In genomic region chr21:44083631-44084291, GRCh38 we compare ENCODE assay signal across 9 cellular contexts. TPM values are rescaled to one million over a fixed set of nuclear protein-coding genes. Genes with fewer than 3 reads are reported as not detected.
DNase-seq lines count a peak whose midpoint lies in the region; ATAC-seq and TF ChIP-seq lines count a peak whose summit lies in the region.
"Had no signal": no experiment of that assay in that cellular context is flagged by ENCODE, and none has a peak within 500 bp of the region (broad histone marks: within the 10 kb centered on the region; RNA-seq: fewer than 3 reads in every experiment).

No MANE protein-coding gene starts in this region.

- peak; percentile 81 for ATAC-seq in CD4-positive, alpha-beta T cell (ENCODE audit: poor library complexity)
- ATAC-seq in HG02840 (IDR thresholded peaks at IDR 0.05; ENCODE audit: low FRiP score, unreplicated experiment) = no peak
- no peak for ATAC-seq in GM21423 (IDR thresholded peaks at IDR 0.05; ENCODE audit: unreplicated experiment)

- peaks cover 73% of the 10 kb centered on the region for H3K4me1 ChIP-seq in effector memory CD4-positive, alpha-beta T cell (ENCODE audit: control insufficient read depth, insufficient read depth, low read length, poor library complexity, severe bottlenecking)
- H3K4me1 ChIP-seq in Karpas-422 (ENCODE audit: low read length) = no peaks in the 10 kb centered on the region
- H3K4me1 ChIP-seq: BE2C had no signal

- H3K79me2 ChIP-seq in Karpas-422 (ENCODE audit: low read length) = no peaks in the 10 kb centered on the region

- no peaks in the 10 kb centered on the region for H3K9me3 ChIP-seq in CD4-positive, alpha-beta T cell (ENCODE audit: control insufficient read depth, low read length)
- no peaks in the 10 kb centered on the region for H3K9me3 ChIP-seq in effector memory CD4-positive, alpha-beta T cell (ENCODE audit: control insufficient read depth, low read length)
- no peaks in the 10 kb centered on the region for H3K9me3 ChIP-seq in Karpas-422 (ENCODE audit: low read length)
- H3K9me3 ChIP-seq: BE2C had no signal

- peaks cover 85% of the 10 kb centered on the region for H3K36me3 Mint-ChIP-seq in CD4-positive, alpha-beta T cell (ENCODE audit: low read depth)

- H3K4me1 Mint-ChIP-seq in CD4-positive, alpha-beta T cell (ENCODE audit: low read depth) = peaks cover 85% of the 10 kb centered on the region

- H3K27ac ChIP-seq in CD4-positive, alpha-beta T cell (ENCODE audit: low read depth, low read length) = peak overlapping the region; percentile 80
- peak overlapping the region; percentile 75 for H3K27ac ChIP-seq in effector memory CD4-positive, alpha-beta T cell (ENCODE audit: insufficient read depth, low read length, poor library complexity, severe bottlenecking)
- H3K27ac ChIP-seq in Karpas-422 (ENCODE audit: low read length) = no peak overlapping the region

- no peak overlapping the region for H3K9ac ChIP-seq in Karpas-422 (ENCODE audit: low read length)

- H2AFZ ChIP-seq in Karpas-422 (ENCODE audit: low read length) = no peak overlapping the region

- H3K4me3 Mint-ChIP-seq in CD4-positive, alpha-beta T cell = peak overlapping the region; percentile 69

- intact Hi-C loops in CD4-positive, alpha-beta T cell (cut with DNase I, micrococcal nuclease) = loop anchor here (1.0 to 10.0 kb wide), 4 partner anchors 17 to 251 kb away; partner anchors contain the start of gene CFAP410 (in 1 of the 2)

- no peaks in the 10 kb centered on the region for H3K9me2 ChIP-seq in Karpas-422 (replicated peaks; ENCODE audit: insufficient read depth, low read length)

- H3K27ac Mint-ChIP-seq in CD4-positive, alpha-beta T cell = peak overlapping the region; percentile 95

- H3K4me2 ChIP-seq in Karpas-422 (ENCODE audit: low read depth, low read length, poor library complexity, severe bottlenecking) = no peak overlapping the region

- no peaks in the 10 kb centered on the region for H3K9me3 Mint-ChIP-seq in CD4-positive, alpha-beta T cell

- POLR2A ChIA-PET in CD4-positive, alpha-beta T cell (lab: Charles Lee) = interaction anchor here (0.6 to 4.6 kb wide), 19 partner anchors 9 to 1109 kb away, joined by 3 to 49 read pairs (median 5); partner anchors contain the start of genes PKNOX1 and TRAPPC10

- H3K36me3 ChIP-seq in effector memory CD4-positive, alpha-beta T cell (ENCODE audit: control insufficient read depth, insufficient read depth, low read length) = peaks cover 43% of the 10 kb centered on the region
- peaks cover 35% of the 10 kb centered on the region; the same call in 1 of the 2 replicates for H3K36me3 ChIP-seq in Karpas-422 (ENCODE audit: insufficient read depth, low read length)

- no peaks in the 10 kb centered on the region for H3K27me3 ChIP-seq in CD4-positive, alpha-beta T cell (ENCODE audit: control insufficient read depth, insufficient read depth, low read length)
- no peaks in the 10 kb centered on the region for H3K27me3 ChIP-seq in effector memory CD4-positive, alpha-beta T cell (replicated peaks; ENCODE audit: control insufficient read depth, insufficient read depth, low read length, poor library complexity, severe bottlenecking)
- H3K27me3 ChIP-seq in Karpas-422 (ENCODE audit: low read length) = no peaks in the 10 kb centered on the region
- H3K27me3 ChIP-seq: BE2C had no signal

- CTCF ChIA-PET in CD4-positive, alpha-beta T cell (lab: Charles Lee) = interaction anchor here (0.9 to 1.6 kb wide), 4 partner anchors 8 to 70 kb away, joined by 3 to 8 read pairs (median 4); no protein-coding TSS in a partner anchor

- no peak for TF ChIP-seq CTCF in CD4-positive, alpha-beta T cell (IDR thresholded peaks at IDR 0.05)

- peak overlapping the region; percentile 18 for H3K4me3 ChIP-seq in effector memory CD4-positive, alpha-beta T cell (ENCODE audit: insufficient read depth, low read depth, low read length, poor library complexity, severe bottlenecking)
- H3K4me3 ChIP-seq in Karpas-422 (ENCODE audit: low read length) = no peak overlapping the region

- DNase-seq in CD4-positive, alpha-beta T cell = peak; percentile 44 to 78 (median 60)
- DNase-seq in activated CD8-positive, alpha-beta memory T cell treated with anti-CD3 and anti-CD28 coated beads, Interleukin-2, amount 50 U/mL, for 4 hours = peak; percentile 62
- peak; percentile 42 to 65 (median 47) for DNase-seq in effector memory CD4-positive, alpha-beta T cell
- DNase-seq in stimulated activated CD4-positive, alpha-beta T cell treated with anti-CD3 and anti-CD28 coated beads, Interleukin-12 subunit alpha, Interleukin-12 subunit beta, amount 100 ng/mL, for 48 hours (ENCODE audit: low read depth in 2 of 3, low spot score in 1 of 3) = peak; percentile 52 to 56 (median 52)
- DNase-seq in Karpas-422 (no peak), globus pallidus (ENCODE audit: low spot score) (no peak)
- DNase-seq: BE2C had no signal

- H4K20me1 ChIP-seq in Karpas-422 (ENCODE audit: insufficient read depth, low read depth, low read length) = 0 out of 2 replicates have a peak, but pooled peaks cover 2% of the 10 kb centered on the region

- H3K27me3 Mint-ChIP-seq in CD4-positive, alpha-beta T cell = no peaks in the 10 kb centered on the region

RNA-seq across cellular contexts. Expression of gene PWP2, which starts 23.4 kb away (rescaled TPM):
- total RNA-seq in CD4-positive, alpha-beta T cell = 10 to 100 TPM; 38.0 to 40.6 TPM
- 0.29 and 1.0 TPM in 2 replicates for total RNA-seq in Karpas-422 (2014; rRNA removed; shearing (Covaris generic); ENCODE audit: low replicate concordance)

RNA-seq across cellular contexts. Expression of gene GATD3, which starts 49.7 kb away (rescaled TPM):
- 10 to 100 TPM; 21.9 to 23.0 TPM for total RNA-seq in CD4-positive, alpha-beta T cell
- 3.1 and 14.9 TPM in 2 replicates for total RNA-seq in Karpas-422 (2014; rRNA removed; shearing (Covaris generic); ENCODE audit: low replicate concordance)

Comparison
In these comparisons a context has a peak if more than half of its experiments do, and no peak if none do; other contexts are left out.
1. DNase-seq: peak in CD4-positive, alpha-beta T cell (10 of 10), activated CD8-positive, alpha-beta memory T cell treated with anti-CD3 and anti-CD28 coated beads, Interleukin-2, amount 50 U/mL, for 4 hours (single experiment), effector memory CD4-positive, alpha-beta T cell (3 of 3) and stimulated activated CD4-positive, alpha-beta T cell treated with anti-CD3 and anti-CD28 coated beads, Interleukin-12 subunit alpha, Interleukin-12 subunit beta, amount 100 ng/mL, for 48 hours (3 of 3); none in Karpas-422 (single experiment) and globus pallidus (single experiment).
2. RNA of gene PWP2, which starts 23.4 kb away (total RNA-seq): 38.0 to 40.6 TPM in CD4-positive, alpha-beta T cell; 0.29 to 1.0 TPM in Karpas-422; every median in the first group is over 10 times any median in the second.